1 cellular context compared by ENCODE assay signal in genomic region chr2:25297738-25298137, GRCh38.
TF ChIP-seq lines count a peak whose summit lies in the region.

No MANE protein-coding gene starts in this region.

TF ChIP-seq in Ishikawa, 13 proteins besides CTCF, POLR2A, EP300 and RAD21 (continued from another document):
- TF ChIP-seq TCF12 (IDR thresholded peaks at IDR 0.05; ENCODE audit: low read depth) (peak; percentile 61; the same call in 1 of the 2 replicates), TEAD4 (IDR thresholded peaks at IDR 0.05) (0 out of 2 replicates have a peak, but pooled peaks have one; percentile 26), EGR1 (IDR thresholded peaks at IDR 0.05) (peak; percentile 44; the same call in 1 of the 2 replicates)
TF ChIP-seq in Ishikawa: peak in this region for 7.
